In genomic region chr7:105691692-105692564, GRCh38 we compare ENCODE assay signal across 8 cellular contexts.
DNase-seq lines count a peak whose midpoint lies in the region; ATAC-seq and TF ChIP-seq lines count a peak whose summit lies in the region.

No MANE protein-coding gene starts in this region.

- H3K27me3 Mint-ChIP-seq in dendritic cell treated with granulocyte-macrophage colony-stimulating factor and Interleukin-4, amounts not matched to agents 40 ng/mL and 50 ng/mL, for 4 days = no peaks in the 10 kb centered on the region
- no peaks in the 10 kb centered on the region for H3K27me3 Mint-ChIP-seq in stimulated activated naive B cell treated with anti-CD40 and anti-IgM and Interleukin-4, amounts not matched to agents 10 μg/mL and 1 μg/mL and 100 μg/mL, for 72 hours

- H3K27ac Mint-ChIP-seq in dendritic cell treated with granulocyte-macrophage colony-stimulating factor and Interleukin-4, amounts not matched to agents 40 ng/mL and 50 ng/mL, for 4 days = peak overlapping the region; percentile 92
- peak overlapping the region; percentile 97 for H3K27ac Mint-ChIP-seq in stimulated activated naive B cell treated with anti-CD40 and anti-IgM and Interleukin-4, amounts not matched to agents 10 μg/mL and 1 μg/mL and 100 μg/mL, for 72 hours

- peak overlapping the region; percentile 45 for H3K4me3 ChIP-seq in NB4 (ENCODE audit: low read depth, low read length)

- peaks cover 42% of the 10 kb centered on the region for H3K4me1 Mint-ChIP-seq in dendritic cell treated with granulocyte-macrophage colony-stimulating factor and Interleukin-4, amounts not matched to agents 40 ng/mL and 50 ng/mL, for 4 days (ENCODE audit: low read depth)
- H3K4me1 Mint-ChIP-seq in stimulated activated naive B cell treated with anti-CD40 and anti-IgM and Interleukin-4, amounts not matched to agents 10 μg/mL and 1 μg/mL and 100 μg/mL, for 72 hours = peaks cover 38 to 55% of the 10 kb centered on the region in 2 donors

- TF ChIP-seq POLR2A in NB4 (IDR thresholded peaks at IDR 0.05; ENCODE audit: extremely low read depth, insufficient read length) = no peak

- no peak for TF ChIP-seq CTCF in NB4 (IDR thresholded peaks at IDR 0.05; ENCODE audit: low read depth, low read length)

- H3K36me3 Mint-ChIP-seq in dendritic cell treated with granulocyte-macrophage colony-stimulating factor and Interleukin-4, amounts not matched to agents 40 ng/mL and 50 ng/mL, for 4 days (ENCODE audit: low read depth) = peaks cover 9% of the 10 kb centered on the region
- H3K36me3 Mint-ChIP-seq in stimulated activated naive B cell treated with anti-CD40 and anti-IgM and Interleukin-4, amounts not matched to agents 10 μg/mL and 1 μg/mL and 100 μg/mL, for 72 hours = peaks cover 6 to 12% of the 10 kb centered on the region in 2 donors

- DNase-seq in AG08396 (ENCODE audit: low spot score) (peak; percentile 74), NB4 (ENCODE audit: low read depth) (peak; percentile 65), lung microvascular endothelial cell (ENCODE audit: low read depth in 2 of 2) (peak; percentile 89 to 95), COLO668 (lab: John Stamatoyannopoulos, UW; ENCODE audit: unreplicated experiment) (no peak)
- DNase-seq in activated CD4-positive, alpha-beta T cell treated with anti-CD3 and anti-CD28 coated beads for 1 hour = peak; percentile 40
- peak; percentile 36 for DNase-seq in stimulated activated naive B cell treated with anti-CD40 and anti-IgM and Interleukin-4, amounts not matched to agents 10 μg/mL and 1 μg/mL and 100 μg/mL, for 72 hours

- ATAC-seq in GM18873 (IDR thresholded peaks at IDR 0.05; ENCODE audit: low FRiP score, unreplicated experiment) = peak; percentile 46
- ATAC-seq in stimulated activated naive B cell treated with anti-CD40 and anti-IgM and Interleukin-4, amounts not matched to agents 10 μg/mL and 1 μg/mL and 100 μg/mL, for 72 hours (replicated peaks) = peak; percentile 74 to 78

- intact Hi-C loops in dendritic cell treated with granulocyte-macrophage colony-stimulating factor and Interleukin-4, amounts not matched to agents 40 ng/mL and 50 ng/mL, for 4 days (cut with micrococcal nuclease) = loop anchor here (1.0 kb wide), 1 partner anchor 14 kb away; no protein-coding TSS in a partner anchor

- peak overlapping the region; percentile 87 for H3K4me3 Mint-ChIP-seq in dendritic cell treated with granulocyte-macrophage colony-stimulating factor and Interleukin-4, amounts not matched to agents 40 ng/mL and 50 ng/mL, for 4 days
- H3K4me3 Mint-ChIP-seq in stimulated activated naive B cell treated with anti-CD40 and anti-IgM and Interleukin-4, amounts not matched to agents 10 μg/mL and 1 μg/mL and 100 μg/mL, for 72 hours = peak overlapping the region; percentile 92 to 95

- H3K9me3 Mint-ChIP-seq in dendritic cell treated with granulocyte-macrophage colony-stimulating factor and Interleukin-4, amounts not matched to agents 40 ng/mL and 50 ng/mL, for 4 days = no peaks in the 10 kb centered on the region
- peaks cover 6% of the 10 kb centered on the region in 2 donors for H3K9me3 Mint-ChIP-seq in stimulated activated naive B cell treated with anti-CD40 and anti-IgM and Interleukin-4, amounts not matched to agents 10 μg/mL and 1 μg/mL and 100 μg/mL, for 72 hours
